ENCODE assay signal across 14 cellular contexts in genomic region chr15:58466566-58466965, GRCh38. TPM values are rescaled to one million over a fixed set of nuclear protein-coding genes. Genes with fewer than 3 reads are reported as not detected.
"Had no signal": no experiment of that assay in that cellular context is flagged by ENCODE, and none has a peak within 500 bp of the region (broad histone marks: within the 10 kb centered on the region; RNA-seq: fewer than 3 reads in every experiment).

No MANE protein-coding gene starts in this region.

- H3K4me3 ChIP-seq: adrenal gland, cardiac muscle cell, hepatocyte, left ventricle myocardium inferior had no signal

- H3K36me3 ChIP-seq: adrenal gland, cardiac muscle cell, left ventricle myocardium inferior had no signal

- H2AFZ ChIP-seq: hepatocyte had no signal

- DNase-seq: activated CD4-positive, alpha-beta T cell treated with anti-CD3 and anti-CD28 coated beads, Interleukin-2, amount 10 ng/mL, durations not matched to agents 24 days and 14 days; activated CD8-positive, alpha-beta memory T cell treated with anti-CD3 and anti-CD28 coated beads for 24 hours; activated naive CD4-positive, alpha-beta T cell; adrenal gland; islet precursor cell; left ventricle myocardium inferior; nucleus accumbens; stimulated activated CD4-positive, alpha-beta T cell treated with anti-CD3 and anti-CD28 coated beads, Interleukin-2, amount 100 ng/mL, for 48 hours; stimulated activated naive B cell treated with anti-CD40 and anti-IgM and Interleukin-4, amounts not matched to agents 10 μg/mL and 1 μg/mL and 100 μg/mL, for 72 hours; T-helper 2 cell had no signal

- H3K79me2 ChIP-seq: hepatocyte had no signal

- H3K27me3 ChIP-seq: adrenal gland, cardiac muscle cell, hepatocyte had no signal

- H3K9me3 ChIP-seq: adrenal gland, left ventricle myocardium inferior had no signal

- H3K27ac ChIP-seq: adrenal gland, cardiac muscle cell, left ventricle myocardium inferior had no signal

- H3K4me2 ChIP-seq: hepatocyte had no signal

- H3K4me1 ChIP-seq: adrenal gland, left ventricle myocardium inferior had no signal

- ATAC-seq: natural killer cell treated with Interleukin-12 subunit alpha and Interleukin-12 subunit beta and Interleukin-15 and Interleukin-18, amount 100 ng/mL, for 72 hours had no signal

RNA-seq across cellular contexts. Expression of gene LIPC, which starts 34.8 kb away (rescaled TPM):
- total RNA-seq: cardiac muscle cell, WTC11 had no signal
- polyA plus RNA-seq: cardiac muscle cell had no signal
